ENCODE assay signal across 8 cellular contexts in the genomic region with DNA sequence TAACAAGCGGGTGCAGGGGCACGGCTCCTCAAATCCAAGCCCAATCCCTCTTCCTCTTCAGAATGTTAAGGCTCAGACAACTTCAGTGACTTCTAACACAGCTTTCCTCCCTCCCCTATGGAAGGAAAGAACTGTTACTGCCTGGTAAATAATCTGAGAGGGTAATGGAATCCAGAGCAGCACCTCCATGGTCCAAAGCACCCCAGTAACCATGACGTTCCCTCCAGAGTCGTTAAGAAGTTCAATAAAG.
A peak's percentile ranks its signal among the peaks of the same experiment; 100 is the strongest.
DNase-seq lines count a peak whose midpoint lies in the region; ATAC-seq and TF ChIP-seq lines count a peak whose summit lies in the region.

No MANE protein-coding gene starts in this region.

- DNase-seq in fibroblast of pulmonary artery (ENCODE audit: low read depth) (no peak), retinal pigment epithelial cell (ENCODE audit: low read depth) (no peak), GF-D8 (lab: John Stamatoyannopoulos, UW) (no peak), NCI-H345 treated with DMSO at 0.1 percent for 48 hours (lab: John Stamatoyannopoulos, UW; ENCODE audit: unreplicated experiment) (no peak), amygdala (lab: John Stamatoyannopoulos, UW) (no peak)

- H3K4me3 ChIP-seq in GM08714 (ENCODE audit: low read length) (peak overlapping the region; percentile 96), fibroblast of pulmonary artery (replicated peaks; ENCODE audit: low read depth, low read length) (peak overlapping the region; percentile 88), retinal pigment epithelial cell (ENCODE audit: low read length) (peak overlapping the region; percentile 93)

- TF ChIP-seq CTCF in fibroblast of pulmonary artery (IDR thresholded peaks at IDR 0.05; ENCODE audit: low read length, missing control alignments), result no peak
- no peak for TF ChIP-seq CTCF in retinal pigment epithelial cell (conservative IDR thresholded peaks at IDR 0.05; ENCODE audit: low read depth, low read length)

- ATAC-seq in SK-N-SH treated with all-trans-retinoic acid at 6 μM for 48 hours (peak; percentile 2; the same call in 2 of the 3 replicates), HG03135 (IDR thresholded peaks at IDR 0.05; ENCODE audit: unreplicated experiment) (no peak)

TF ChIP-seq in SK-N-SH treated with all-trans-retinoic acid at 6 μM for 48 hours, 23 proteins besides CTCF, POLR2A, EP300 and RAD21:
- TF ChIP-seq OSR1 (CRISPR knock-in tag; IDR thresholded peaks at IDR 0.05) (no peak), BACH2 (CRISPR knock-in tag; IDR thresholded peaks at IDR 0.05; ENCODE audit: borderline replicate concordance) (no peak), ESRRG (CRISPR knock-in tag; IDR thresholded peaks at IDR 0.05) (no peak), ZNF8 (CRISPR knock-in tag; IDR thresholded peaks at IDR 0.05) (no peak), CSDC2 (CRISPR knock-in tag; IDR thresholded peaks at IDR 0.05) (no peak), ZFP30 (CRISPR knock-in tag; IDR thresholded peaks at IDR 0.05) (no peak), TOX (CRISPR knock-in tag; IDR thresholded peaks at IDR 0.05; ENCODE audit: borderline replicate concordance) (no peak), ARNTL (CRISPR knock-in tag; IDR thresholded peaks at IDR 0.05; ENCODE audit: borderline replicate concordance, low read depth) (no peak), PPARA (CRISPR knock-in tag; IDR thresholded peaks at IDR 0.05; ENCODE audit: borderline replicate concordance) (no peak), ZC3H10 (CRISPR knock-in tag; IDR thresholded peaks at IDR 0.05) (no peak), RARB (CRISPR knock-in tag; IDR thresholded peaks at IDR 0.05) (no peak)
- TF ChIP-seq, protein P1, sequence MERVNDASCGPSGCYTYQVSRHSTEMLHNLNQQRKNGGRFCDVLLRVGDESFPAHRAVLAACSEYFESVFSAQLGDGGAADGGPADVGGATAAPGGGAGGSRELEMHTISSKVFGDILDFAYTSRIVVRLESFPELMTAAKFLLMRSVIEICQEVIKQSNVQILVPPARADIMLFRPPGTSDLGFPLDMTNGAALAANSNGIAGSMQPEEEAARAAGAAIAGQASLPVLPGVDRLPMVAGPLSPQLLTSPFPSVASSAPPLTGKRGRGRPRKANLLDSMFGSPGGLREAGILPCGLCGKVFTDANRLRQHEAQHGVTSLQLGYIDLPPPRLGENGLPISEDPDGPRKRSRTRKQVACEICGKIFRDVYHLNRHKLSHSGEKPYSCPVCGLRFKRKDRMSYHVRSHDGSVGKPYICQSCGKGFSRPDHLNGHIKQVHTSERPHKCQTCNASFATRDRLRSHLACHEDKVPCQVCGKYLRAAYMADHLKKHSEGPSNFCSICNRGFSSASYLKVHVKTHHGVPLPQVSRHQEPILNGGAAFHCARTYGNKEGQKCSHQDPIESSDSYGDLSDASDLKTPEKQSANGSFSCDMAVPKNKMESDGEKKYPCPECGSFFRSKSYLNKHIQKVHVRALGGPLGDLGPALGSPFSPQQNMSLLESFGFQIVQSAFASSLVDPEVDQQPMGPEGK (CRISPR knock-in tag; IDR thresholded peaks at IDR 0.05; ENCODE audit: borderline replicate concordance), result no peak
- TF ChIP-seq, protein P2, sequence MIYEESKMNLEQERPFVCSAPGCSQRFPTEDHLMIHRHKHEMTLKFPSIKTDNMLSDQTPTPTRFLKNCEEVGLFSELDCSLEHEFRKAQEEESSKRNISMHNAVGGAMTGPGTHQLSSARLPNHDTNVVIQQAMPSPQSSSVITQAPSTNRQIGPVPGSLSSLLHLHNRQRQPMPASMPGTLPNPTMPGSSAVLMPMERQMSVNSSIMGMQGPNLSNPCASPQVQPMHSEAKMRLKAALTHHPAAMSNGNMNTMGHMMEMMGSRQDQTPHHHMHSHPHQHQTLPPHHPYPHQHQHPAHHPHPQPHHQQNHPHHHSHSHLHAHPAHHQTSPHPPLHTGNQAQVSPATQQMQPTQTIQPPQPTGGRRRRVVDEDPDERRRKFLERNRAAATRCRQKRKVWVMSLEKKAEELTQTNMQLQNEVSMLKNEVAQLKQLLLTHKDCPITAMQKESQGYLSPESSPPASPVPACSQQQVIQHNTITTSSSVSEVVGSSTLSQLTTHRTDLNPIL (CRISPR knock-in tag; IDR thresholded peaks at IDR 0.05; ENCODE audit: low read depth), result no peak
- TF ChIP-seq, protein P3, sequence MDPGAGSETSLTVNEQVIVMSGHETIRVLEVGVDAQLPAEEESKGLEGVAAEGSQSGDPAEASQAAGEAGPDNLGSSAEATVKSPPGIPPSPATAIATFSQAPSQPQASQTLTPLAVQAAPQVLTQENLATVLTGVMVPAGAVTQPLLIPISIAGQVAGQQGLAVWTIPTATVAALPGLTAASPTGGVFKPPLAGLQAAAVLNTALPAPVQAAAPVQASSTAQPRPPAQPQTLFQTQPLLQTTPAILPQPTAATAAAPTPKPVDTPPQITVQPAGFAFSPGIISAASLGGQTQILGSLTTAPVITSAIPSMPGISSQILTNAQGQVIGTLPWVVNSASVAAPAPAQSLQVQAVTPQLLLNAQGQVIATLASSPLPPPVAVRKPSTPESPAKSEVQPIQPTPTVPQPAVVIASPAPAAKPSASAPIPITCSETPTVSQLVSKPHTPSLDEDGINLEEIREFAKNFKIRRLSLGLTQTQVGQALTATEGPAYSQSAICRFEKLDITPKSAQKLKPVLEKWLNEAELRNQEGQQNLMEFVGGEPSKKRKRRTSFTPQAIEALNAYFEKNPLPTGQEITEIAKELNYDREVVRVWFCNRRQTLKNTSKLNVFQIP (CRISPR knock-in tag; IDR thresholded peaks at IDR 0.05; ENCODE audit: borderline replicate concordance, low read depth), result no peak
- TF ChIP-seq, protein P4, sequence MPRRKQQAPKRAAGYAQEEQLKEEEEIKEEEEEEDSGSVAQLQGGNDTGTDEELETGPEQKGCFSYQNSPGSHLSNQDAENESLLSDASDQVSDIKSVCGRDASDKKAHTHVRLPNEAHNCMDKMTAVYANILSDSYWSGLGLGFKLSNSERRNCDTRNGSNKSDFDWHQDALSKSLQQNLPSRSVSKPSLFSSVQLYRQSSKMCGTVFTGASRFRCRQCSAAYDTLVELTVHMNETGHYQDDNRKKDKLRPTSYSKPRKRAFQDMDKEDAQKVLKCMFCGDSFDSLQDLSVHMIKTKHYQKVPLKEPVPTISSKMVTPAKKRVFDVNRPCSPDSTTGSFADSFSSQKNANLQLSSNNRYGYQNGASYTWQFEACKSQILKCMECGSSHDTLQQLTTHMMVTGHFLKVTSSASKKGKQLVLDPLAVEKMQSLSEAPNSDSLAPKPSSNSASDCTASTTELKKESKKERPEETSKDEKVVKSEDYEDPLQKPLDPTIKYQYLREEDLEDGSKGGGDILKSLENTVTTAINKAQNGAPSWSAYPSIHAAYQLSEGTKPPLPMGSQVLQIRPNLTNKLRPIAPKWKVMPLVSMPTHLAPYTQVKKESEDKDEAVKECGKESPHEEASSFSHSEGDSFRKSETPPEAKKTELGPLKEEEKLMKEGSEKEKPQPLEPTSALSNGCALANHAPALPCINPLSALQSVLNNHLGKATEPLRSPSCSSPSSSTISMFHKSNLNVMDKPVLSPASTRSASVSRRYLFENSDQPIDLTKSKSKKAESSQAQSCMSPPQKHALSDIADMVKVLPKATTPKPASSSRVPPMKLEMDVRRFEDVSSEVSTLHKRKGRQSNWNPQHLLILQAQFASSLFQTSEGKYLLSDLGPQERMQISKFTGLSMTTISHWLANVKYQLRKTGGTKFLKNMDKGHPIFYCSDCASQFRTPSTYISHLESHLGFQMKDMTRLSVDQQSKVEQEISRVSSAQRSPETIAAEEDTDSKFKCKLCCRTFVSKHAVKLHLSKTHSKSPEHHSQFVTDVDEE (CRISPR knock-in tag; IDR thresholded peaks at IDR 0.05), result no peak
